In the genomic region with DNA sequence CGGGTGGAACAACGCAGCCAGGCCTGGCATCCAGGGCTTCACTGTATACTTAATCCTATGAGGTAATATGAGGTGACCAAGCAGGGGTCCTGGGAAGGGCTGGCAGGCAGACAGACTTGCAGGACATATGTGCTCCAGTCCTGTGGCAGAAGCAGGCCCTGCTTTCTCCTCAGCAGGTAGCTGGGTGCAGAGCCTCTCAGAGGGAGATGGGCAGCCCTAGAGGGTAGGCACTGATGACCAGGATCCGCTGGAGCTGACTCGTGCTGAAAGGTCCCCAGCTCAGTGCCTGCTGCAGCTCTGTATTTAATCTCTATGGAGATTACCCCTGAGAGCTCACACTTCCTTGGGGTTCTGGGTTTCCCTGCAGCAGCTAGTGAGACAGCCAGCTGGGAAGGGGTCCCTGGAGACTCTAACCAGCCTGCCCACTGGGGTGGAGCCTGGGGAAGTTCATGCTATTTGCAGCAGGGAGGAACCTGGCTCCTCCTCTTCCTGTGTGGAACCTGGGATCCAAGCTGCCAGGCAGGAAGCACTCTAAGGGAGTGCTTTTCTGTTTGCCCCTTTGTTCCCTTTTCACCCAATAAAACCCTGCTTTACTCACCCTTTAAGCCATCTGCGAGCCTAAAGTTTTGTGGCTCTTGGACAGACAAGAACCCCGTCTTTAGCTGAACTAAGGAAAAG, we compare ENCODE assay signal across 35 cellular contexts.
"Had no signal": no experiment of that assay in that cellular context is flagged by ENCODE, and none has a peak within 500 bp of the region (broad histone marks: within the 10 kb centered on the region; RNA-seq: fewer than 3 reads in every experiment).

No MANE protein-coding gene starts in this region.

- ATAC-seq: activated CD4-positive, CD25-positive, alpha-beta regulatory T cell treated with anti-CD3 and anti-CD28 coated beads, Interleukin-2, amount 50 U/mL, for 24 hours; body of pancreas; gastrocnemius medialis; mucosa of descending colon; stimulated activated memory B cell treated with anti-CD40 and anti-IgM and Interleukin-4, amounts not matched to agents 10 μg/mL and 1 μg/mL and 100 μg/mL, for 72 hours; stimulated activated naive CD8-positive, alpha-beta T cell treated with anti-CD3 and anti-CD28 coated beads, Interleukin-15, amount 100 ng/mL, for 72 hours had no signal

- H3K27me3 ChIP-seq: adrenal gland, body of pancreas, cardiac muscle cell, colonic mucosa, gastrocnemius medialis, neutrophil, ovary, sigmoid colon, upper lobe of left lung, vagina had no signal

- H3K36me3 ChIP-seq: adrenal gland, cardiac muscle cell, colonic mucosa, gastrocnemius medialis, left ventricle myocardium inferior, neutrophil, ovary, prostate gland, sigmoid colon, upper lobe of left lung, vagina had no signal

- H3K4me1 ChIP-seq: adrenal gland, body of pancreas, colonic mucosa, gastrocnemius medialis, left ventricle myocardium inferior, prostate gland, sigmoid colon, upper lobe of left lung, vagina had no signal

- H3K4me3 ChIP-seq: adrenal gland, body of pancreas, cardiac muscle cell, colonic mucosa, dorsolateral prefrontal cortex, gastrocnemius medialis, left ventricle myocardium inferior, lung, mucosa of descending colon, ovary, prostate gland, sigmoid colon, upper lobe of left lung, vagina had no signal

- H3K27ac ChIP-seq: adrenal gland, body of pancreas, cardiac muscle cell, colonic mucosa, dorsolateral prefrontal cortex, gastrocnemius medialis, left ventricle myocardium inferior, neutrophil, ovary, prostate gland, sigmoid colon, upper lobe of left lung, vagina had no signal

- DNase-seq: activated CD4-positive, alpha-beta T cell treated with anti-CD3 and anti-CD28 coated beads for 48 hours; activated CD4-positive, alpha-beta T cell treated with anti-CD3 and anti-CD28 coated beads, Interleukin-2, amount 50 U/mL, for 48 hours; activated CD8-positive, alpha-beta memory T cell treated with anti-CD3 and anti-CD28 coated beads for 24 hours; activated effector memory CD4-positive, alpha-beta T cell treated with Interleukin-2 at 50 U/mL for 16 hours; activated naive CD4-positive, alpha-beta T cell treated with Interleukin-2 at 50 U/mL for 16 hours; activated naive CD8-positive, alpha-beta T cell treated with anti-CD3 and anti-CD28 coated beads for 36 hours; adrenal gland; body of pancreas; cerebellar nuclear complex; colonic mucosa; dorsolateral prefrontal cortex; effector memory CD4-positive, alpha-beta T cell; erythroblast; gastrocnemius medialis; glutamatergic neuron; islet precursor cell; left ventricle myocardium inferior; mucosa of descending colon; ovary; retina; sigmoid colon; small intestine; stimulated activated CD4-positive, alpha-beta T cell treated with anti-CD3 and anti-CD28 coated beads, Interleukin-1b, Interleukin-23, amount 100 ng/mL, for 48 hours; stimulated activated CD4-positive, alpha-beta T cell treated with anti-CD3 and anti-CD28 coated beads, Interleukin-4, amount 100 ng/mL, for 4 hours; stimulated activated CD8-positive, alpha-beta memory T cell treated with anti-CD3 and anti-CD28 coated beads, Interleukin-4, amount 100 ng/mL, for 48 hours; stimulated activated naive CD8-positive, alpha-beta T cell treated with anti-CD3 and anti-CD28 coated beads, Interleukin-15, amount 100 ng/mL, for 72 hours; substantia nigra; upper lobe of left lung had no signal

- H3K9me3 ChIP-seq: adrenal gland, body of pancreas, colonic mucosa, gastrocnemius medialis, left ventricle myocardium inferior, neutrophil, ovary, prostate gland, sigmoid colon, upper lobe of left lung, vagina had no signal
